Comparison of ENCODE assay signal across 9 cellular contexts in genomic region chr6:31776563-31776960, GRCh38. TPM values are rescaled to one million over a fixed set of nuclear protein-coding genes. Genes with fewer than 3 reads are reported as not detected.
DNase-seq lines count a peak whose midpoint lies in the region; ATAC-seq and TF ChIP-seq lines count a peak whose summit lies in the region.
"Had no signal": no experiment of that assay in that cellular context is flagged by ENCODE, and none has a peak within 500 bp of the region (broad histone marks: within the 10 kb centered on the region; RNA-seq: fewer than 3 reads in every experiment).

No MANE protein-coding gene starts in this region.

- ATAC-seq in IMR-90 (ENCODE audit: low read depth) (0 out of 2 replicates have a peak, but pooled peaks have one; percentile 6), HG02938 (IDR thresholded peaks at IDR 0.05; ENCODE audit: unreplicated experiment) (no peak)
- peak; percentile 11 for ATAC-seq in naive thymus-derived CD8-positive, alpha-beta T cell

- H3K36me3 ChIP-seq in CD8-positive, alpha-beta memory T cell (ENCODE audit: insufficient read depth, low read length) = peaks cover 5% of the 10 kb centered on the region
- H3K36me3 ChIP-seq in IMR-90 (ENCODE audit: control insufficient read depth, insufficient read depth, low read length) = peaks cover 34% of the 10 kb centered on the region

- intact Hi-C loops in IMR-90 (cut with micrococcal nuclease) (no loop called here), MCF 10A (cut with micrococcal nuclease) (loop anchor here (10.0 kb wide), 1 partner anchor 232 kb away; the partner anchor contains the start of genes ATP6V1G2, DDX39B and NFKBIL1)

- H3K36me3 Mint-ChIP-seq in CD8-positive, alpha-beta memory T cell = peaks cover 0 to 29% (median 1%) of the 10 kb centered on the region in 3 donors
- peaks cover 27% of the 10 kb centered on the region for H3K36me3 Mint-ChIP-seq in MCF 10A (ENCODE audit: insufficient read depth, unreplicated experiment)
- peaks cover 0 to 26% (median 10%) of the 10 kb centered on the region in 3 donors for H3K36me3 Mint-ChIP-seq in naive thymus-derived CD8-positive, alpha-beta T cell

- H3K4me2 ChIP-seq in IMR-90 (ENCODE audit: low read depth, low read length) = no peak overlapping the region

- H3K9me3 Mint-ChIP-seq in CD8-positive, alpha-beta memory T cell = peaks cover 0 to 3% (median 0%) of the 10 kb centered on the region in 5 donors
- H3K9me3 Mint-ChIP-seq in MCF 10A (ENCODE audit: unreplicated experiment) = no peaks in the 10 kb centered on the region
- no peaks in the 10 kb centered on the region for H3K9me3 Mint-ChIP-seq in naive thymus-derived CD8-positive, alpha-beta T cell

- no peak for TF ChIP-seq RAD21 in IMR-90 (IDR thresholded peaks at IDR 0.05; ENCODE audit: low read length)

- 0 out of 2 replicates have a peak, but pooled peaks cover 8% of the 10 kb centered on the region for H3K9me1 ChIP-seq in IMR-90 (ENCODE audit: insufficient read depth, low read length)

- no peak overlapping the region for H2BK15ac ChIP-seq in IMR-90 (ENCODE audit: low read depth, low read length)

- peak overlapping the region in 7 of 8 donors; percentile 45 to 83 (median 68) for H3K27ac Mint-ChIP-seq in CD8-positive, alpha-beta memory T cell
- H3K27ac Mint-ChIP-seq in MCF 10A (ENCODE audit: low read depth, unreplicated experiment) = no peak overlapping the region
- peak overlapping the region in 3 of 10 donors; percentile 55 to 89 (median 84) for H3K27ac Mint-ChIP-seq in naive thymus-derived CD8-positive, alpha-beta T cell

- DNase-seq in CD8-positive, alpha-beta memory T cell = no peak
- no peak for DNase-seq in IMR-90
- DNase-seq in MCF 10A (ENCODE audit: unreplicated experiment) = no peak
- DNase-seq in naive thymus-derived CD8-positive, alpha-beta T cell = no peak
- no peak for DNase-seq in NCI-H345 treated with DMSO at 0.1 percent for 48 hours (lab: John Stamatoyannopoulos, UW; ENCODE audit: unreplicated experiment)
- no peak for DNase-seq in GM19240 (ENCODE audit: insufficient read length, low spot score)
- DNase-seq in kidney tubule cell (ENCODE audit: low spot score) = no peak

- no peak overlapping the region for H2BK120ac ChIP-seq in IMR-90 (ENCODE audit: low read depth, low read length)

- peaks cover 30 to 40% (median 33%) of the 10 kb centered on the region in 3 donors for H3K4me1 Mint-ChIP-seq in CD8-positive, alpha-beta memory T cell
- H3K4me1 Mint-ChIP-seq in MCF 10A (ENCODE audit: insufficient read depth, unreplicated experiment) = peaks cover 26% of the 10 kb centered on the region
- peaks cover 9 to 38% (median 37%) of the 10 kb centered on the region in 4 donors for H3K4me1 Mint-ChIP-seq in naive thymus-derived CD8-positive, alpha-beta T cell

- peaks cover 43% of the 10 kb centered on the region for H3K4me1 ChIP-seq in CD8-positive, alpha-beta memory T cell (ENCODE audit: insufficient read depth, low read length)
- peaks cover 10% of the 10 kb centered on the region for H3K4me1 ChIP-seq in IMR-90 (ENCODE audit: control insufficient read depth, insufficient read depth, low read length)

- POLR2A ChIA-PET in CD8-positive, alpha-beta memory T cell (lab: Charles Lee) = no interaction called here
- POLR2A ChIA-PET in IMR-90 (lab: Charles Lee; ENCODE audit: unreplicated experiment) (no interaction called here), MCF 10A (lab: Yijun Ruan, JAX) (interaction anchor here (0.9 to 2.2 kb wide), 7 partner anchors 12 to 59 kb away, joined by 4 to 14 read pairs (median 6); partner anchors contain the start of genes CLIC1 and HSPA1B)
- POLR2A ChIA-PET in naive thymus-derived CD8-positive, alpha-beta T cell (lab: Charles Lee) = interaction anchor here (0.9 kb wide), 1 partner anchor 51 kb away, joined by 3 read pairs; the partner anchor contains the start of gene HSPA1B

- 0 out of 2 replicates have a peak overlapping the region, but pooled peaks have one; percentile 59 for H3K14ac ChIP-seq in IMR-90 (replicated peaks; ENCODE audit: low read depth, low read length)

- no peak overlapping the region for H4K5ac ChIP-seq in IMR-90 (ENCODE audit: low read depth, low read length)

- no peaks in the 10 kb centered on the region for H3K27me3 ChIP-seq in CD8-positive, alpha-beta memory T cell (ENCODE audit: insufficient read depth, low read length, poor library complexity, severe bottlenecking)
- no peaks in the 10 kb centered on the region for H3K27me3 ChIP-seq in IMR-90 (ENCODE audit: control insufficient read depth, insufficient read depth, low read length)
- H3K27me3 ChIP-seq: adrenal gland had no signal

- H2BK20ac ChIP-seq in IMR-90 (ENCODE audit: low read depth, low read length) = no peak overlapping the region

- BruUV-seq in IMR-90 (replicated peaks; lab: Mats Ljungman, UMichigan) (no TSS peak), MCF 10A (replicated peaks; lab: Mats Ljungman, UMichigan) (no TSS peak)

- no peaks in the 10 kb centered on the region for H3K9me3 ChIP-seq in CD8-positive, alpha-beta memory T cell (ENCODE audit: low read length)
- H3K9me3 ChIP-seq in IMR-90 (ENCODE audit: control insufficient read depth, insufficient read depth, low read length) = no peaks in the 10 kb centered on the region
- H3K9me3 ChIP-seq: adrenal gland had no signal

- 0 out of 4 replicates have a peak, but pooled peaks cover 0 to 2% of the 10 kb centered on the region in 2 experiments for H3K79me1 ChIP-seq in IMR-90 (ENCODE audit: low read depth in 1 of 2, low read length in 2 of 2)

- peak overlapping the region; percentile 83 for H2AFZ ChIP-seq in IMR-90 (replicated peaks; ENCODE audit: low read length, poor library complexity)

- H3K56ac ChIP-seq in IMR-90 (ENCODE audit: extremely low read depth, insufficient read depth, low read length) = no peak overlapping the region

- H3K27ac ChIP-seq in CD8-positive, alpha-beta memory T cell (ENCODE audit: low read depth, low read length) = peak overlapping the region; percentile 70
- no peak overlapping the region for H3K27ac ChIP-seq in IMR-90 (ENCODE audit: insufficient read depth, low read length)

- CTCF ChIA-PET in CD8-positive, alpha-beta memory T cell (lab: Charles Lee) = no interaction called here
- CTCF ChIA-PET in IMR-90 (lab: Yijun Ruan, JAX) (no interaction called here), MCF 10A (lab: Yijun Ruan, JAX) (no interaction called here)

- WGBS in IMR-90 (ENCODE audit: extremely low coverage in 2 of 2, insufficient read length in 1 of 2), 2 experiments = 64% methylated on average over 8 of the region's 13 CpGs; no CpG with 5 or more reads in 1 of the 2 experiments

- no peak for TF ChIP-seq POLR2A in IMR-90 (IDR thresholded peaks at IDR 0.05; ENCODE audit: low read depth, low read length)

- H3K4me3 Mint-ChIP-seq in CD8-positive, alpha-beta memory T cell = peak overlapping the region in 6 of 7 donors; percentile 41 to 67 (median 54)
- peak overlapping the region; percentile 26 for H3K4me3 Mint-ChIP-seq in MCF 10A (ENCODE audit: unreplicated experiment)
- peak overlapping the region in 7 of 10 donors; percentile 15 to 62 (median 47) for H3K4me3 Mint-ChIP-seq in naive thymus-derived CD8-positive, alpha-beta T cell

- H2BK5ac ChIP-seq in IMR-90 (ENCODE audit: low read depth, low read length, poor library complexity, severe bottlenecking) = no peak overlapping the region

- H2AK5ac ChIP-seq in IMR-90 (ENCODE audit: low read depth, low read length) = peak overlapping the region; percentile 43

- no peaks in the 10 kb centered on the region for H4K20me1 ChIP-seq in IMR-90 (ENCODE audit: insufficient read depth, low read length)

- peak overlapping the region; percentile 73; the same call in 1 of the 2 replicates for H3K4ac ChIP-seq in IMR-90 (ENCODE audit: low read depth, low read length)

- in situ Hi-C loops in IMR-90 (cut with MboI; ENCODE audit: low sequenced_read_pairs) = no loop called here

- TF ChIP-seq CTCF in IMR-90 (conservative IDR thresholded peaks at IDR 0.05; ENCODE audit: low read depth, low read length) = no peak
- TF ChIP-seq CTCF in MCF 10A (IDR thresholded peaks at IDR 0.05; ENCODE audit: unreplicated experiment) = no peak

- H3K9ac ChIP-seq in IMR-90 (ENCODE audit: low read depth, low read length) = no peak overlapping the region

- dilution Hi-C loops in IMR-90 (cut with HindIII; ENCODE audit: low sequenced_read_pairs, unreplicated experiment) = no loop called here

- no peak overlapping the region; the same call in 1 of the 2 replicates for H4K91ac ChIP-seq in IMR-90 (ENCODE audit: insufficient read depth, low read depth, low read length)

- peak overlapping the region in 1 of 2 experiments; percentile 75; a peak in 1 of 4 replicates for H4K8ac ChIP-seq in IMR-90 (ENCODE audit: low read depth in 2 of 2, low read length in 2 of 2)

- peak overlapping the region; percentile 96 for H2AK9ac ChIP-seq in IMR-90 (replicated peaks; ENCODE audit: low read depth, low read length, poor library complexity)

- H3K27me3 Mint-ChIP-seq in CD8-positive, alpha-beta memory T cell = peaks cover 0 to 2% of the 10 kb centered on the region in 2 donors
- H3K27me3 Mint-ChIP-seq in MCF 10A (ENCODE audit: insufficient read depth, unreplicated experiment) = no peaks in the 10 kb centered on the region
- peaks cover 0 to 13% (median 0%) of the 10 kb centered on the region in 5 donors for H3K27me3 Mint-ChIP-seq in naive thymus-derived CD8-positive, alpha-beta T cell

- no peak overlapping the region for H3K18ac ChIP-seq in IMR-90 (ENCODE audit: low read depth, low read length)

- no peak overlapping the region for H3K23ac ChIP-seq in IMR-90 (ENCODE audit: low read depth, low read length)

- H3K4me3 ChIP-seq in CD8-positive, alpha-beta memory T cell (ENCODE audit: low read length) = peak overlapping the region; percentile 17
- H3K4me3 ChIP-seq in IMR-90 (ENCODE audit: insufficient read depth, low read depth, low read length) = no peak overlapping the region
- H3K4me3 ChIP-seq: adrenal gland had no signal

RNA-seq across cellular contexts. Expression of gene VWA7, which starts 0.6 kb away (rescaled TPM):
- total RNA-seq in CD8-positive, alpha-beta memory T cell = 1 to 10 TPM; 1.4 to 1.7 TPM
- polyA plus RNA-seq in CD8-positive, alpha-beta memory T cell = 2.5 TPM
- total RNA-seq in IMR-90 (2012; rRNA removed) (under 0.01 and 0.28 TPM in 2 replicates), MCF 10A (2022) (2.0 and 3.1 TPM in 2 replicates)
- polyA plus RNA-seq in IMR-90 (2012; rRNA removed) = 1.0 and 1.4 TPM in 2 replicates
- polyA plus RNA-seq in IMR-90 (2012; cell fraction: cytosol; rRNA removed) = 0.60 and 1.2 TPM in 2 replicates
- polyA plus RNA-seq in IMR-90 (2012; cell fraction: nucleus; rRNA removed; ENCODE audit: low replicate concordance) = 3.1 and 4.5 TPM in 2 replicates
- under 1 TPM; 0.47 to 0.52 TPM for total RNA-seq in naive thymus-derived CD8-positive, alpha-beta T cell
- under 1 TPM in 1 of 3 donors, not detected in 2; 0.34 TPM for polyA plus RNA-seq in naive thymus-derived CD8-positive, alpha-beta T cell

RNA-seq across cellular contexts. Expression of gene SAPCD1, which starts 14.1 kb away (rescaled TPM):
- 1 to 10 TPM; 6.1 to 7.0 TPM for total RNA-seq in CD8-positive, alpha-beta memory T cell
- not detected for polyA plus RNA-seq in CD8-positive, alpha-beta memory T cell
- total RNA-seq in IMR-90 (2012; rRNA removed) (not detected in 2 replicates), MCF 10A (2022) (4.3 and 5.1 TPM in 2 replicates)
- polyA plus RNA-seq in IMR-90 (2012; rRNA removed) = 2.2 and 2.3 TPM in 2 replicates
- 0.27 and 1.1 TPM in 2 replicates for polyA plus RNA-seq in IMR-90 (2012; cell fraction: cytosol; rRNA removed)
- 24.2 and 40.1 TPM in 2 replicates for polyA plus RNA-seq in IMR-90 (2012; cell fraction: nucleus; rRNA removed; ENCODE audit: low replicate concordance)
- 1 to 10 TPM; 1.6 to 2.1 TPM for total RNA-seq in naive thymus-derived CD8-positive, alpha-beta T cell
- not detected for polyA plus RNA-seq in naive thymus-derived CD8-positive, alpha-beta T cell

RNA-seq across cellular contexts. Expression of gene VARS1, which starts 19.0 kb away (rescaled TPM):
- 100 to 1,000 TPM; 179 to 180 TPM for total RNA-seq in CD8-positive, alpha-beta memory T cell
- polyA plus RNA-seq in CD8-positive, alpha-beta memory T cell = 47.5 TPM
- 32.2 and 41.2 TPM in 2 replicates for total RNA-seq in IMR-90 (2012; rRNA removed)
- 39.6 and 42.0 TPM in 2 replicates for polyA plus RNA-seq in IMR-90 (2012; rRNA removed)
- polyA plus RNA-seq in IMR-90 (2012; cell fraction: cytosol; rRNA removed) = 25.0 and 31.3 TPM in 2 replicates
- 49.4 and 162 TPM in 2 replicates for polyA plus RNA-seq in IMR-90 (2012; cell fraction: nucleus; rRNA removed; ENCODE audit: low replicate concordance)
- total RNA-seq in MCF 10A (2022) = 133 and 200 TPM in 2 replicates
- 10 to 100 TPM; 37.6 to 40.3 TPM for total RNA-seq in naive thymus-derived CD8-positive, alpha-beta T cell
- 10 to 100 TPM; 27.5 to 37.8 (median 30.3) TPM for polyA plus RNA-seq in naive thymus-derived CD8-positive, alpha-beta T cell

RNA-seq across cellular contexts. Expression of gene LSM2, which starts 30.2 kb away (rescaled TPM):
- total RNA-seq in CD8-positive, alpha-beta memory T cell = 100 to 1,000 TPM; 160 to 172 TPM
- polyA plus RNA-seq in CD8-positive, alpha-beta memory T cell = 80.8 TPM
- total RNA-seq in IMR-90 (2012; rRNA removed) (48.0 and 56.3 TPM in 2 replicates), MCF 10A (2022) (36.9 and 47.4 TPM in 2 replicates)
- 55.0 and 61.0 TPM in 2 replicates for polyA plus RNA-seq in IMR-90 (2012; rRNA removed)
- 54.6 and 56.8 TPM in 2 replicates for polyA plus RNA-seq in IMR-90 (2012; cell fraction: cytosol; rRNA removed)
- polyA plus RNA-seq in IMR-90 (2012; cell fraction: nucleus; rRNA removed; ENCODE audit: low replicate concordance) = 13.0 and 15.1 TPM in 2 replicates
- total RNA-seq in naive thymus-derived CD8-positive, alpha-beta T cell = 10 to 100 TPM; 28.9 to 31.9 TPM
- 10 to 100 TPM; 67.1 to 80.3 (median 77.9) TPM for polyA plus RNA-seq in naive thymus-derived CD8-positive, alpha-beta T cell

RNA-seq across cellular contexts. Expression of gene MSH5, which starts 36.8 kb away (rescaled TPM):
- total RNA-seq in CD8-positive, alpha-beta memory T cell = 10 to 100 TPM; 36.4 to 39.8 TPM
- 2.0 TPM for polyA plus RNA-seq in CD8-positive, alpha-beta memory T cell
- total RNA-seq in IMR-90 (2012; rRNA removed) (4.7 and 5.6 TPM in 2 replicates), MCF 10A (2022) (36.6 and 43.1 TPM in 2 replicates)
- polyA plus RNA-seq in IMR-90 (2012; rRNA removed) = 14.5 and 15.7 TPM in 2 replicates
- polyA plus RNA-seq in IMR-90 (2012; cell fraction: cytosol; rRNA removed) = 2.4 and 9.8 TPM in 2 replicates
- 112 and 132 TPM in 2 replicates for polyA plus RNA-seq in IMR-90 (2012; cell fraction: nucleus; rRNA removed; ENCODE audit: low replicate concordance)
- 1 to 10 TPM; 7.2 to 8.3 TPM for total RNA-seq in naive thymus-derived CD8-positive, alpha-beta T cell
- polyA plus RNA-seq in naive thymus-derived CD8-positive, alpha-beta T cell = 1 to 10 TPM in 2 of 3 donors, under 1 TPM in 1; 0.61 to 1.1 (median 1.1) TPM

Comparison
In these comparisons a context has a peak if more than half of its experiments do, and no peak if none do; other contexts are left out.
1. POLR2A ChIA-PET loops: an anchor here in MCF 10A (0.9 to 2.2 kb wide) and naive thymus-derived CD8-positive, alpha-beta T cell (0.9 kb wide); none called in CD8-positive, alpha-beta memory T cell and IMR-90.